ENCODE assay signal across 1 cellular context in genomic region chr13:76955236-76955635, GRCh38.
TF ChIP-seq lines count a peak whose summit lies in the region.

No MANE protein-coding gene starts in this region.

TF ChIP-seq in HepG2, 621 proteins besides CTCF, POLR2A, EP300 and RAD21 (continued from another document):
- TF ChIP-seq, protein P1, sequence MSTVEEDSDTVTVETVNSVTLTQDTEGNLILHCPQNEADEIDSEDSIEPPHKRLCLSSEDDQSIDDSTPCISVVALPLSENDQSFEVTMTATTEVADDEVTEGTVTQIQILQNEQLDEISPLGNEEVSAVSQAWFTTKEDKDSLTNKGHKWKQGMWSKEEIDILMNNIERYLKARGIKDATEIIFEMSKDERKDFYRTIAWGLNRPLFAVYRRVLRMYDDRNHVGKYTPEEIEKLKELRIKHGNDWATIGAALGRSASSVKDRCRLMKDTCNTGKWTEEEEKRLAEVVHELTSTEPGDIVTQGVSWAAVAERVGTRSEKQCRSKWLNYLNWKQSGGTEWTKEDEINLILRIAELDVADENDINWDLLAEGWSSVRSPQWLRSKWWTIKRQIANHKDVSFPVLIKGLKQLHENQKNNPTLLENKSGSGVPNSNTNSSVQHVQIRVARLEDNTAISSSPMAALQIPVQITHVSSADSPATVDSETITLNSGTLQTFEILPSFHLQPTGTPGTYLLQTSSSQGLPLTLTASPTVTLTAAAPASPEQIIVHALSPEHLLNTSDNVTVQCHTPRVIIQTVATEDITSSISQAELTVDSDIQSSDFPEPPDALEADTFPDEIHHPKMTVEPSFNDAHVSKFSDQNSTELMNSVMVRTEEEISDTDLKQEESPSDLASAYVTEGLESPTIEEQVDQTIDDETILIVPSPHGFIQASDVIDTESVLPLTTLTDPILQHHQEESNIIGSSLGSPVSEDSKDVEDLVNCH (CRISPR knock-in tag; IDR thresholded peaks at IDR 0.05), result no peak
- TF ChIP-seq ZFP1 (CRISPR knock-in tag; IDR thresholded peaks at IDR 0.05) (no peak), NFIB (CRISPR knock-in tag; IDR thresholded peaks at IDR 0.05; ENCODE audit: borderline replicate concordance) (no peak), SPEN (CRISPR knock-in tag; IDR thresholded peaks at IDR 0.05; ENCODE audit: low read depth) (no peak), THAP11 (CRISPR knock-in tag; IDR thresholded peaks at IDR 0.05) (no peak), LCORL (IDR thresholded peaks at IDR 0.05) (no peak), LCORL (CRISPR knock-in tag; IDR thresholded peaks at IDR 0.05) (no peak), ZNF782 (CRISPR knock-in tag; IDR thresholded peaks at IDR 0.05; ENCODE audit: borderline replicate concordance) (no peak), ZNF740 (CRISPR knock-in tag; IDR thresholded peaks at IDR 0.05) (no peak), SNAPC2 (CRISPR knock-in tag; IDR thresholded peaks at IDR 0.05) (no peak), SOX13 (IDR thresholded peaks at IDR 0.05) (no peak), SOX13 (CRISPR knock-in tag; conservative IDR thresholded peaks at IDR 0.05 in 1 of 2, IDR thresholded peaks at IDR 0.05 in 1 of 2) (no peak), GABPB1 (CRISPR knock-in tag; IDR thresholded peaks at IDR 0.05) (no peak)
- TF ChIP-seq, protein P2, sequence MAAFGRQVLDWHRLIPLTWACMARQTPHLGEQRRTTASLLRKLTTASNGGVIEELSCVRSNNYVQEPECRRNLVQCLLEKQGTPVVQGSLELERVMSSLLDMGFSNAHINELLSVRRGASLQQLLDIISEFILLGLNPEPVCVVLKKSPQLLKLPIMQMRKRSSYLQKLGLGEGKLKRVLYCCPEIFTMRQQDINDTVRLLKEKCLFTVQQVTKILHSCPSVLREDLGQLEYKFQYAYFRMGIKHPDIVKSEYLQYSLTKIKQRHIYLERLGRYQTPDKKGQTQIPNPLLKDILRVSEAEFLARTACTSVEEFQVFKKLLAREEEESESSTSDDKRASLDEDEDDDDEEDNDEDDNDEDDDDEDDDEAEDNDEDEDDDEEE (CRISPR knock-in tag; IDR thresholded peaks at IDR 0.05), result no peak
